In the genomic region with DNA sequence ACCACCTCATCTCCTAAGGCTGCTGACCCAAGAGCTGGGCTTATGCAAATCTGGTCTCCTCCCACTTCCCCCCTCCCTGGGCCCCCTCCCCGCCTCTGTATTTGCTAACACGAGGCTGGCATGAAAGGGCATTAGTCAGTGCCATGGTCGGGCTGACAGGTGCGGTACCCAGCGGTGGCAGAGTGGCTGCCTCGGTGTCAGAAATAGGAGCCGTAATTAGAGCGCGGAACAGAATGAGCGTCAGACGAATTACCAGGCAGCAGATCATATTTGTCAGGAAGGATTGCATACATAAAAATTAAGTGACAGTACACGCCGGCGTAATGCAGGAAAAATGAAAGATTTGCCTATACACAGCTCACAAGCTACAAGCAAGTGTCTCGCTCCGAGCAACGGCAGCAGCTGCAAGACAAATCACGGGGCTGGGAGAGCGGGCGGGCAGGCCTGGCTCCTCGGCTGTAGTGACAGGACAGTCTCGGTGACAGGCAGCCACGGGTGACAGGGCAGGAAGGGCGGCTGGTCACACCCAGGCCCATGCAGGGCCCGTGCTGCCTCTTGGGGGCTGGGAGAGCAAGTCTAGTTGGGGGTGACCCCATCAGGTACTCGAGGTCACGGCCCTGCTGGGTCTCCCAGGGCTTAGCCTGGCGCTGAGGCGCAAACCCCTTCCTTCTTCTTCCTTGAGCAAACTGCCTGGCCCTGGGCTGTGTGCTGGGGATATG, we compare ENCODE assay signal across 21 cellular contexts.
A peak's percentile ranks its signal among the peaks of the same experiment; 100 is the strongest.
DNase-seq lines count a peak whose midpoint lies in the region; ATAC-seq and TF ChIP-seq lines count a peak whose summit lies in the region.
"Had no signal": no experiment of that assay in that cellular context is flagged by ENCODE, and none has a peak within 500 bp of the region (broad histone marks: within the 10 kb centered on the region; RNA-seq: fewer than 3 reads in every experiment).

No MANE protein-coding gene starts in this region.

- DNase-seq in NCI-H1417 treated with DMSO at 0.1 percent for 48 hours (lab: John Stamatoyannopoulos, UW) (peak; percentile 71), SJCRH30 (peak; percentile 66 to 70), T-helper 1 cell (no peak), Karpas-422 (no peak)
- DNase-seq: activated CD4-positive, alpha-beta T cell treated with anti-CD3 and anti-CD28 coated beads, Interleukin-2, amount 10 ng/mL, durations not matched to agents 24 days and 14 days; activated naive CD4-positive, alpha-beta T cell treated with anti-CD3 and anti-CD28 coated beads, Interleukin-2, amount 50 U/mL, for 16 hours; activated T-cell treated with anti-CD3 and anti-CD28 coated beads, Interleukin-2, amount 50 U/mL, for 72 hours; central memory CD4-positive, alpha-beta T cell; heart right ventricle; KG1; NCI-H1694; NCI-H2227 treated with DMSO at 0.1 percent for 48 hours; occipital lobe; stimulated activated CD4-positive, alpha-beta T cell treated with anti-CD3 and anti-CD28 coated beads, Interleukin-4, amount 100 ng/mL, for 24 hours; stimulated activated naive CD8-positive, alpha-beta T cell treated with anti-CD3 and anti-CD28 coated beads, Interleukin-15, Interleukin-2, amounts not matched to agents 100 U/mL and 50 U/mL, for 24 hours; T-helper 9 cell; WERI-Rb-1 had no signal

- no peaks in the 10 kb centered on the region for H3K9me2 ChIP-seq in Karpas-422 (replicated peaks; ENCODE audit: insufficient read depth, low read length)

- H3K27me3 ChIP-seq in SJCRH30 (no peaks in the 10 kb centered on the region), Karpas-422 (ENCODE audit: low read length) (no peaks in the 10 kb centered on the region)
- H3K27me3 ChIP-seq: heart right ventricle had no signal

- H3K79me2 ChIP-seq in Karpas-422 (ENCODE audit: low read length) = no peaks in the 10 kb centered on the region

- no peak for ATAC-seq in stimulated activated memory B cell treated with anti-CD40 and anti-IgM and Interleukin-4, amounts not matched to agents 10 μg/mL and 1 μg/mL and 100 μg/mL, for 72 hours
- ATAC-seq in activated T-helper 17 cell treated with anti-CD3 and anti-CD28 coated beads, Interleukin-2, amount 50 U/mL, for 72 hours (replicated peaks) = no peak
- ATAC-seq: activated T-cell treated with anti-CD3 and anti-CD28 coated beads, Interleukin-2, amount 50 U/mL, for 72 hours; heart right ventricle; SK-N-SH treated with all-trans-retinoic acid at 6 μM for 48 hours; stimulated activated naive CD8-positive, alpha-beta T cell treated with anti-CD3 and anti-CD28 coated beads, Interleukin-15, Interleukin-2, amounts not matched to agents 100 U/mL and 50 U/mL, for 24 hours had no signal

- H3K4me3 ChIP-seq in SJCRH30 (no peak overlapping the region), Karpas-422 (ENCODE audit: low read length) (no peak overlapping the region)
- H3K4me3 ChIP-seq: heart right ventricle had no signal

- H3K9ac ChIP-seq in Karpas-422 (ENCODE audit: low read length) = no peak overlapping the region

- H3K36me3 ChIP-seq in SJCRH30 (no peaks in the 10 kb centered on the region; the same call in 1 of the 2 replicates), Karpas-422 (ENCODE audit: insufficient read depth, low read length) (peaks cover 40% of the 10 kb centered on the region)

- TF ChIP-seq CTCF in nephron (IDR thresholded peaks at IDR 0.05; ENCODE audit: unreplicated experiment in 3 of 3) = no peak

- peaks cover 23% of the 10 kb centered on the region for H3K4me1 Mint-ChIP-seq in nephron
- H3K4me1 Mint-ChIP-seq in stimulated activated memory B cell treated with anti-CD40 and anti-IgM and Interleukin-4, amounts not matched to agents 10 μg/mL and 1 μg/mL and 100 μg/mL, for 72 hours = peaks cover 6% of the 10 kb centered on the region
- H3K4me1 Mint-ChIP-seq in activated T-helper 17 cell treated with anti-CD3 and anti-CD28 coated beads, Interleukin-2, amount 50 U/mL, for 72 hours = no peaks in the 10 kb centered on the region
- H3K4me1 Mint-ChIP-seq: activated CD4-positive, alpha-beta T cell treated with anti-CD3 and anti-CD28 coated beads, Interleukin-2, amount 10 ng/mL, durations not matched to agents 24 days and 14 days had no signal

- no peak overlapping the region for H2AFZ ChIP-seq in Karpas-422 (ENCODE audit: low read length)

- H3K27ac ChIP-seq in SJCRH30 (peak overlapping the region; percentile 23), Karpas-422 (ENCODE audit: low read length) (no peak overlapping the region)
- H3K27ac ChIP-seq: heart right ventricle, WERI-Rb-1 had no signal

- H3K4me1 ChIP-seq in SJCRH30 (peaks cover 29% of the 10 kb centered on the region), Karpas-422 (ENCODE audit: low read length) (no peaks in the 10 kb centered on the region)
- H3K4me1 ChIP-seq: heart right ventricle had no signal

- H3K27ac Mint-ChIP-seq in nephron = peak overlapping the region; percentile 35 to 76 (median 59)
- peak overlapping the region; percentile 47 for H3K27ac Mint-ChIP-seq in stimulated activated memory B cell treated with anti-CD40 and anti-IgM and Interleukin-4, amounts not matched to agents 10 μg/mL and 1 μg/mL and 100 μg/mL, for 72 hours
- no peak overlapping the region for H3K27ac Mint-ChIP-seq in activated T-helper 17 cell treated with anti-CD3 and anti-CD28 coated beads, Interleukin-2, amount 50 U/mL, for 72 hours
- H3K27ac Mint-ChIP-seq: activated CD4-positive, alpha-beta T cell treated with anti-CD3 and anti-CD28 coated beads, Interleukin-2, amount 10 ng/mL, durations not matched to agents 24 days and 14 days; activated T-cell treated with anti-CD3 and anti-CD28 coated beads, Interleukin-2, amount 50 U/mL, for 72 hours had no signal

- peaks cover 10% of the 10 kb centered on the region for H3K36me3 Mint-ChIP-seq in nephron (ENCODE audit: low read depth)
- peaks cover 59% of the 10 kb centered on the region for H3K36me3 Mint-ChIP-seq in stimulated activated memory B cell treated with anti-CD40 and anti-IgM and Interleukin-4, amounts not matched to agents 10 μg/mL and 1 μg/mL and 100 μg/mL, for 72 hours
- peaks cover 11% of the 10 kb centered on the region for H3K36me3 Mint-ChIP-seq in activated T-helper 17 cell treated with anti-CD3 and anti-CD28 coated beads, Interleukin-2, amount 50 U/mL, for 72 hours (ENCODE audit: low read depth)

- no peaks in the 10 kb centered on the region for H3K9me3 Mint-ChIP-seq in nephron
- no peaks in the 10 kb centered on the region for H3K9me3 Mint-ChIP-seq in stimulated activated memory B cell treated with anti-CD40 and anti-IgM and Interleukin-4, amounts not matched to agents 10 μg/mL and 1 μg/mL and 100 μg/mL, for 72 hours
- no peaks in the 10 kb centered on the region for H3K9me3 Mint-ChIP-seq in activated T-helper 17 cell treated with anti-CD3 and anti-CD28 coated beads, Interleukin-2, amount 50 U/mL, for 72 hours
- H3K9me3 Mint-ChIP-seq: activated CD4-positive, alpha-beta T cell treated with anti-CD3 and anti-CD28 coated beads, Interleukin-2, amount 10 ng/mL, durations not matched to agents 24 days and 14 days; activated T-cell treated with anti-CD3 and anti-CD28 coated beads, Interleukin-2, amount 50 U/mL, for 72 hours had no signal

- H4K20me1 ChIP-seq in Karpas-422 (ENCODE audit: insufficient read depth, low read depth, low read length) = peaks cover 23% of the 10 kb centered on the region; the same call in 1 of the 2 replicates

- H3K9me3 ChIP-seq in SJCRH30 (replicated peaks) = no peaks in the 10 kb centered on the region
- no peaks in the 10 kb centered on the region for H3K9me3 ChIP-seq in Karpas-422 (ENCODE audit: low read length)
- H3K9me3 ChIP-seq: heart right ventricle had no signal

- H3K4me2 ChIP-seq in Karpas-422 (ENCODE audit: low read depth, low read length, poor library complexity, severe bottlenecking) = no peak overlapping the region

- H3K27me3 Mint-ChIP-seq in nephron (ENCODE audit: low read depth) = peaks cover 4% of the 10 kb centered on the region
- H3K27me3 Mint-ChIP-seq in stimulated activated memory B cell treated with anti-CD40 and anti-IgM and Interleukin-4, amounts not matched to agents 10 μg/mL and 1 μg/mL and 100 μg/mL, for 72 hours = no peaks in the 10 kb centered on the region
- H3K27me3 Mint-ChIP-seq in activated T-helper 17 cell treated with anti-CD3 and anti-CD28 coated beads, Interleukin-2, amount 50 U/mL, for 72 hours = no peaks in the 10 kb centered on the region
- H3K27me3 Mint-ChIP-seq: activated CD4-positive, alpha-beta T cell treated with anti-CD3 and anti-CD28 coated beads, Interleukin-2, amount 10 ng/mL, durations not matched to agents 24 days and 14 days had no signal

- H3K4me3 Mint-ChIP-seq in nephron = peak overlapping the region in 2 of 3 experiments; percentile 13 to 31
- no peak overlapping the region for H3K4me3 Mint-ChIP-seq in stimulated activated memory B cell treated with anti-CD40 and anti-IgM and Interleukin-4, amounts not matched to agents 10 μg/mL and 1 μg/mL and 100 μg/mL, for 72 hours
- no peak overlapping the region for H3K4me3 Mint-ChIP-seq in activated T-helper 17 cell treated with anti-CD3 and anti-CD28 coated beads, Interleukin-2, amount 50 U/mL, for 72 hours
- H3K4me3 Mint-ChIP-seq: activated CD4-positive, alpha-beta T cell treated with anti-CD3 and anti-CD28 coated beads, Interleukin-2, amount 10 ng/mL, durations not matched to agents 24 days and 14 days; activated T-cell treated with anti-CD3 and anti-CD28 coated beads, Interleukin-2, amount 50 U/mL, for 72 hours had no signal

Comparison
In these comparisons a context has a peak if more than half of its experiments do, and no peak if none do; other contexts are left out.
1. DNase-seq: peak in NCI-H1417 treated with DMSO at 0.1 percent for 48 hours (single experiment) and SJCRH30 (2 of 2); none in T-helper 1 cell (0 of 5) and Karpas-422 (single experiment).
2. H3K4me3 Mint-ChIP-seq: peak in nephron (2 of 3); none in stimulated activated memory B cell treated with anti-CD40 and anti-IgM and Interleukin-4, amounts not matched to agents 10 μg/mL and 1 μg/mL and 100 μg/mL, for 72 hours (single experiment) and activated T-helper 17 cell treated with anti-CD3 and anti-CD28 coated beads, Interleukin-2, amount 50 U/mL, for 72 hours (single experiment).